ENCODE assay signal across 19 cellular contexts in genomic region chr10:129777687-129778086, GRCh38.
"Had no signal": no experiment of that assay in that cellular context is flagged by ENCODE, and none has a peak within 500 bp of the region (broad histone marks: within the 10 kb centered on the region; RNA-seq: fewer than 3 reads in every experiment).

No MANE protein-coding gene starts in this region.

- H3K79me2 ChIP-seq: parathyroid adenoma had no signal

- H3K36me3 Mint-ChIP-seq: natural killer cell treated with Interleukin-12 subunit alpha and Interleukin-12 subunit beta and Interleukin-15 and Interleukin-18, amount 100 ng/mL, for 72 hours had no signal

- H3K27me3 Mint-ChIP-seq: memory B cell; natural killer cell treated with Interleukin-12 subunit alpha and Interleukin-12 subunit beta and Interleukin-15 and Interleukin-18, amount 100 ng/mL, for 72 hours; type B pancreatic cell had no signal

- H3K9me3 ChIP-seq: esophagus muscularis mucosa, uterus had no signal

- H3K9me3 Mint-ChIP-seq: immature natural killer cell; natural killer cell treated with Interleukin-12 subunit alpha and Interleukin-12 subunit beta and Interleukin-15 and Interleukin-18, amount 100 ng/mL, for 72 hours; type B pancreatic cell had no signal

- DNase-seq: caudate nucleus; effector CD4-positive, alpha-beta T cell; immature natural killer cell; left colon; left ventricle myocardium superior; midbrain; stimulated activated CD4-positive, alpha-beta T cell treated with anti-CD3 and anti-CD28 coated beads, Interleukin-12 subunit alpha, Interleukin-12 subunit beta, amount 100 ng/mL, for 4 hours; stimulated activated naive CD4-positive, alpha-beta T cell; stomach; substantia nigra; uterus had no signal

- H3K27ac ChIP-seq: coronary artery, epithelial cell of prostate, esophagus muscularis mucosa, parathyroid adenoma, skin epidermis, stomach, uterus had no signal

- H2AFZ ChIP-seq: parathyroid adenoma had no signal

- H3K4me1 Mint-ChIP-seq: memory B cell had no signal

- H3K9ac ChIP-seq: parathyroid adenoma had no signal

- H3K36me3 ChIP-seq: esophagus muscularis mucosa, uterus had no signal

- H3K4me3 ChIP-seq: coronary artery, esophagus muscularis mucosa, skin epidermis, stomach, uterus had no signal

- H3K27me3 ChIP-seq: esophagus muscularis mucosa, stomach, uterus had no signal

- H3K27ac Mint-ChIP-seq: immature natural killer cell; memory B cell; natural killer cell treated with Interleukin-12 subunit alpha and Interleukin-12 subunit beta and Interleukin-15 and Interleukin-18, amount 100 ng/mL, for 72 hours had no signal

- H3K4me1 ChIP-seq: esophagus muscularis mucosa, parathyroid adenoma, stomach, uterus had no signal

- H3K4me3 Mint-ChIP-seq: immature natural killer cell; memory B cell; natural killer cell treated with Interleukin-12 subunit alpha and Interleukin-12 subunit beta and Interleukin-15 and Interleukin-18, amount 100 ng/mL, for 72 hours; type B pancreatic cell had no signal
